ENCODE assay signal across 1 cellular context in the genomic region with DNA sequence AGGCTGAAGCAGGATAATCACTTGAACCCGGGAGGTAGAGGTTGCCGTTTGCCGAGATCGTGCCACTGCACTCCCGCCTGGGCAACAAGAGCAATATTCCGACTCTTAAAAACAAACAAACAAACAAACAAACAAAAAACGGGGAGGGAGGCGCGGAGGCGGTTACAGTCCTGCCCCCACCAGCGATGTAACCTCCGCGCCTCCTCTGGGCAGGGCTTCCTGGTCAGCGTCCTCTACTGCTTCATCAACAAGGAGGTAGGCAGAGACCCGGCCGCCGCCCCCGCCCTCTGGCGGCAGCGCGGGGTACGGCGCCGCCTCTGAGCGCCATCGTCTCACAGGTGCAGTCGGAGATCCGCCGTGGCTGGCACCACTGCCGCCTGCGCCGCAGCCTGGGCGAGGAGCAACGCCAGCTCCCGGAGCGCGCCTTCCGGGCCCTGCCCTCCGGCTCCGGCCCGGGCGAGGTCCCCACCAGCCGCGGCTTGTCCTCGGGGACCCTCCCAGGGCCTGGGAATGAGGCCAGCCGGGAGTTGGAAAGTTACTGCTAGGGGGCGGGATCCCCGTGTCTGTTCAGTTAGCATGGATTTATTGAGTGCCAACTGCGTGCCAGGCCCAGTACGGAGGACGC.
TF ChIP-seq lines count a peak whose summit lies in the region.

No MANE protein-coding gene starts in this region.

TF ChIP-seq in GM23338, 12 proteins besides CTCF, POLR2A, EP300 and RAD21 (continued from another document):
- TF ChIP-seq, protein P1, sequence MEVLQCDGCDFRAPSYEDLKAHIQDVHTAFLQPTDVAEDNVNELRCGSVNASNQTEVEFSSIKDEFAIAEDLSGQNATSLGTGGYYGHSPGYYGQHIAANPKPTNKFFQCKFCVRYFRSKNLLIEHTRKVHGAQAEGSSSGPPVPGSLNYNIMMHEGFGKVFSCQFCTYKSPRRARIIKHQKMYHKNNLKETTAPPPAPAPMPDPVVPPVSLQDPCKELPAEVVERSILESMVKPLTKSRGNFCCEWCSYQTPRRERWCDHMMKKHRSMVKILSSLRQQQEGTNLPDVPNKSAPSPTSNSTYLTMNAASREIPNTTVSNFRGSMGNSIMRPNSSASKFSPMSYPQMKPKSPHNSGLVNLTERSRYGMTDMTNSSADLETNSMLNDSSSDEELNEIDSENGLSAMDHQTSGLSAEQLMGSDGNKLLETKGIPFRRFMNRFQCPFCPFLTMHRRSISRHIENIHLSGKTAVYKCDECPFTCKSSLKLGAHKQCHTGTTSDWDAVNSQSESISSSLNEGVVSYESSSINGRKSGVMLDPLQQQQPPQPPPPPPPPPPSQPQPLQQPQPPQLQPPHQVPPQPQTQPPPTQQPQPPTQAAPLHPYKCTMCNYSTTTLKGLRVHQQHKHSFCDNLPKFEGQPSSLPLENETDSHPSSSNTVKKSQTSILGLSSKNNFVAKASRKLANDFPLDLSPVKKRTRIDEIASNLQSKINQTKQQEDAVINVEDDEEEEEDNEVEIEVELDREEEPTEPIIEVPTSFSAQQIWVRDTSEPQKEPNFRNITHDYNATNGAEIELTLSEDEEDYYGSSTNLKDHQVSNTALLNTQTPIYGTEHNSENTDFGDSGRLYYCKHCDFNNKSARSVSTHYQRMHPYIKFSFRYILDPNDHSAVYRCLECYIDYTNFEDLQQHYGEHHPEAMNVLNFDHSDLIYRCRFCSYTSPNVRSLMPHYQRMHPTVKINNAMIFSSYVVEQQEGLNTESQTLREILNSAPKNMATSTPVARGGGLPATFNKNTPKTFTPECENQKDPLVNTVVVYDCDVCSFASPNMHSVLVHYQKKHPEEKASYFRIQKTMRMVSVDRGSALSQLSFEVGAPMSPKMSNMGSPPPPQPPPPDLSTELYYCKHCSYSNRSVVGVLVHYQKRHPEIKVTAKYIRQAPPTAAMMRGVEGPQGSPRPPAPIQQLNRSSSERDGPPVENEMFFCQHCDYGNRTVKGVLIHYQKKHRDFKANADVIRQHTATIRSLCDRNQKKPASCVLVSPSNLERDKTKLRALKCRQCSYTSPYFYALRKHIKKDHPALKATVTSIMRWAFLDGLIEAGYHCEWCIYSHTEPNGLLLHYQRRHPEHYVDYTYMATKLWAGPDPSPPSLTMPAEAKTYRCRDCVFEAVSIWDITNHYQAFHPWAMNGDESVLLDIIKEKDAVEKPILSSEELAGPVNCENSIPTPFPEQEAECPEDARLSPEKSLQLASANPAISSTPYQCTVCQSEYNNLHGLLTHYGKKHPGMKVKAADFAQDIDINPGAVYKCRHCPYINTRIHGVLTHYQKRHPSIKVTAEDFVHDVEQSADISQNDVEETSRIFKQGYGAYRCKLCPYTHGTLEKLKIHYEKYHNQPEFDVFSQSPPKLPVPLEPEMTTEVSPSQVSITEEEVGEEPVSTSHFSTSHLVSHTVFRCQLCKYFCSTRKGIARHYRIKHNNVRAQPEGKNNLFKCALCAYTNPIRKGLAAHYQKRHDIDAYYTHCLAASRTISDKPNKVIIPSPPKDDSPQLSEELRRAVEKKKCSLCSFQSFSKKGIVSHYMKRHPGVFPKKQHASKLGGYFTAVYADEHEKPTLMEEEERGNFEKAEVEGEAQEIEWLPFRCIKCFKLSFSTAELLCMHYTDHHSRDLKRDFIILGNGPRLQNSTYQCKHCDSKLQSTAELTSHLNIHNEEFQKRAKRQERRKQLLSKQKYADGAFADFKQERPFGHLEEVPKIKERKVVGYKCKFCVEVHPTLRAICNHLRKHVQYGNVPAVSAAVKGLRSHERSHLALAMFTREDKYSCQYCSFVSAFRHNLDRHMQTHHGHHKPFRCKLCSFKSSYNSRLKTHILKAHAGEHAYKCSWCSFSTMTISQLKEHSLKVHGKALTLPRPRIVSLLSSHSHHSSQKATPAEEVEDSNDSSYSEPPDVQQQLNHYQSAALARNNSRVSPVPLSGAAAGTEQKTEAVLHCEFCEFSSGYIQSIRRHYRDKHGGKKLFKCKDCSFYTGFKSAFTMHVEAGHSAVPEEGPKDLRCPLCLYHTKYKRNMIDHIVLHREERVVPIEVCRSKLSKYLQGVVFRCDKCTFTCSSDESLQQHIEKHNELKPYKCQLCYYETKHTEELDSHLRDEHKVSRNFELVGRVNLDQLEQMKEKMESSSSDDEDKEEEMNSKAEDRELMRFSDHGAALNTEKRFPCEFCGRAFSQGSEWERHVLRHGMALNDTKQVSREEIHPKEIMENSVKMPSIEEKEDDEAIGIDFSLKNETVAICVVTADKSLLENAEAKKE (CRISPR knock-in tag; IDR thresholded peaks at IDR 0.05): no peak
- TF ChIP-seq JUNB (IDR thresholded peaks at IDR 0.05; ENCODE audit: unreplicated experiment): no peak
- TF ChIP-seq, protein P2, sequence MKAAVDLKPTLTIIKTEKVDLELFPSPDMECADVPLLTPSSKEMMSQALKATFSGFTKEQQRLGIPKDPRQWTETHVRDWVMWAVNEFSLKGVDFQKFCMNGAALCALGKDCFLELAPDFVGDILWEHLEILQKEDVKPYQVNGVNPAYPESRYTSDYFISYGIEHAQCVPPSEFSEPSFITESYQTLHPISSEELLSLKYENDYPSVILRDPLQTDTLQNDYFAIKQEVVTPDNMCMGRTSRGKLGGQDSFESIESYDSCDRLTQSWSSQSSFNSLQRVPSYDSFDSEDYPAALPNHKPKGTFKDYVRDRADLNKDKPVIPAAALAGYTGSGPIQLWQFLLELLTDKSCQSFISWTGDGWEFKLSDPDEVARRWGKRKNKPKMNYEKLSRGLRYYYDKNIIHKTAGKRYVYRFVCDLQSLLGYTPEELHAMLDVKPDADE (IDR thresholded peaks at IDR 0.05): no peak
